Comparison of ENCODE assay signal across 1 cellular context in the genomic region with DNA sequence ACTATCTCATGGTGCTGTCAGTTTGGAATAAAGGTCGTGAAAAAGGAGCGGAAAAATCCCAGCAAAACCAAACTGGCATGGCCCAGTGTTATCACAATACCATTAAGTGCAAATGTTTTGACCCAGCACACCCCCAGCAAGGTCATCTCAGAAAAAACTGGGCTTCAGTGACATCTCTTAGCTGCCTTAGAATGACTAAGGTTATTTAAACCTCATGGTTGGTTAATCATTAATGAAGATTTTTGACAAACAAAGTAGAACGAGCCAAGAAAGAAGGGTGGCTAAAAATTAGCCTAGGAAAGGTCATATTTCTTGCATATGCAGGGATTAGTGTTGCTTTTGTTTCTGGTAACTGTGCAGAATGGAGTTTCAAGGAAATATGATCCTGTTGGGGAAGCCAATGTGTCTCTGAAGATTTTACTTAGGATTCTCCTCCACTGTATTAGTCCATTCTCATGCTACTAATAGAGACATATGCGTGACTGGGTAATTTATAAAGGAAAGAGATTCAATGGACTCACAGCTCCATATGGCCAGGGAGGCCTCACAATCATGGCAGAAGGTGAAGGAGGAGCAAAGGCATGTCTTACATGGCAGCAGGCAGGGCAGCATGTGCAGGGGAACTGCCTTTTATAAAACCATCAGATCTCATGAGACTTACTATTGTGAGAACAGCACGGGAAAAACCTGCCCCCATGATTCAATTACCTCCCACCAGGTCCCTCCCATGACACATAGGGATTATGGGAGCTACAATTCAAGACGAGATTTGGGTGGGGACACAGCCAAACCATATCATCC.
TF ChIP-seq lines count a peak whose summit lies in the region.

No MANE protein-coding gene starts in this region.

TF ChIP-seq in HepG2, 621 proteins besides CTCF, POLR2A, EP300 and RAD21 (continued from another document and continues in another):
- TF ChIP-seq, protein P1, sequence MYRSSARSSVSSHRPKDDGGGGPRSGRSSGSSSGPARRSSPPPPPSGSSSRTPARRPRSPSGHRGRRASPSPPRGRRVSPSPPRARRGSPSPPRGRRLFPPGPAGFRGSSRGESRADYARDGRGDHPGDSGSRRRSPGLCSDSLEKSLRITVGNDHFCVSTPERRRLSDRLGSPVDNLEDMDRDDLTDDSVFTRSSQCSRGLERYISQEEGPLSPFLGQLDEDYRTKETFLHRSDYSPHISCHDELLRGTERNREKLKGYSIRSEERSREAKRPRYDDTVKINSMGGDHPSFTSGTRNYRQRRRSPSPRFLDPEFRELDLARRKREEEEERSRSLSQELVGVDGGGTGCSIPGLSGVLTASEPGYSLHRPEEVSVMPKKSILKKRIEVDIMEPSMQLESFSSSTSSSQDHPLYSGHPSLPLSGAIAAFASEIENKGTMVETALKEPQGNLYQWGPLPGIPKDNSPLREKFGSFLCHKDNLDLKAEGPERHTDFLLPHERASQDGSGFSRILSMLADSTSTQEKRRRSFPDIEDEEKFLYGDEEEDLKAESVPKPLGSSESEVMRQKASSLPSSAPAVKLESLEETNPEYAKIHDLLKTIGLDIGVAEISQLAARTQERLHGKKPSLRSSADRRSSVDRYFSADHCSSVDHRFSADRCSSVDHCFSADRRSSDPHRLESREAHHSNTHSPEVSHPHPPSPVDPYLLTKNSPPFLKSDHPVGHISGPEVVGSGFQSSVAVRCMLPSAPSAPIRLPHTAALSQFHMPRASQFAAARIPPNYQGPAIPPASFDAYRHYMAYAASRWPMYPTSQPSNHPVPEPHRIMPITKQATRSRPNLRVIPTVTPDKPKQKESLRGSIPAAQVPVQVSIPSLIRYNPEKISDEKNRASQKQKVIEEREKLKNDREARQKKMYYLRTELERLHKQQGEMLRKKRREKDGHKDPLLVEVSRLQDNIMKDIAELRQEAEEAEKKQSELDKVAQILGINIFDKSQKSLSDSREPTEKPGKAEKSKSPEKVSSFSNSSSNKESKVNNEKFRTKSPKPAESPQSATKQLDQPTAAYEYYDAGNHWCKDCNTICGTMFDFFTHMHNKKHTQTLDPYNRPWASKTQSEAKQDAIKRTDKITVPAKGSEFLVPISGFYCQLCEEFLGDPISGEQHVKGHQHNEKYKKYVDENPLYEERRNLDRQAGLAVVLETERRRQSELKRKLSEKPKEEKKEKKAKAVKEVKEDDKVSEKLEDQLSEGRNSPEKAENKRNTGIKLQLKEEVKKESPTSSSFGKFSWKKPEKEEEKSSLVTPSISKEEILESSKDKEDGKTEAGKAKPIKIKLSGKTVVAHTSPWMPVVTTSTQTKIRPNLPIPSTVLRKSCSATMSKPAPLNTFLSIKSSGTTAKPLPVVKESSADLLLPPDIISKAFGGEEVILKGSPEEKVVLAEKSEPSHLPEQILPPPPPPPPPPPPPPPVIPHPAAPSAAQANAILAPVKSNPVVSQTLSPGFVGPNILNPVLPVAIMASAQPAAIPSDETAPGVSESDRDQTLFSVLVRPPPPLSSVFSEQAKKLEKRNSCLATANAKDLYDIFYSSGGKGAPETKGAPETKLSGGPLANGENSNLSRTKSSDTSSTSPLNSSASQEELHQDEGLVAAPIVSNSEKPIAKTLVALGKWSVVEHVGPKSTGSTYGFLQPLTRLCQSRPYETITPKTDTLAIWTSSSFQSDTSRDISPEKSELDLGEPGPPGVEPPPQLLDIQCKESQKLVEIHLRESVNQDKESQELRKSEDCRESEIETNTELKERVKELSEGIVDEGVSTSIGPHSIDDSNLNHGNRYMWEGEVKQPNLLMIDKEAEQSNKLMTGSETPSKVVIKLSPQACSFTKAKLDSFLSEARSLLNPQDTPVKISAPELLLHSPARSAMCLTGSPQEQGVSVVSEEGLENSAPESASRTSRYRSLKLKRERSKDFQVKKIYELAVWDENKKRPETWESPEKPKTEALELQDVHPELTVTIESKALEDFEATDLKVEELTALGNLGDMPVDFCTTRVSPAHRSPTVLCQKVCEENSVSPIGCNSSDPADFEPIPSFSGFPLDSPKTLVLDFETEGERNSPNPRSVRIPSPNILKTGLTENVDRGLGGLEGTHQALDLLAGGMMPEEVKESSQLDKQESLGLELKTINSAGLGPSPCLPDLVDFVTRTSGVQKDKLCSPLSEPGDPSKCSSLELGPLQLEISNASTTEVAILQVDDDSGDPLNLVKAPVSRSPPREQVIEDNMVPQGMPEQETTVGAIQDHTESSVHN (CRISPR knock-in tag; IDR thresholded peaks at IDR 0.05) = no peak
- TF ChIP-seq, protein P2, sequence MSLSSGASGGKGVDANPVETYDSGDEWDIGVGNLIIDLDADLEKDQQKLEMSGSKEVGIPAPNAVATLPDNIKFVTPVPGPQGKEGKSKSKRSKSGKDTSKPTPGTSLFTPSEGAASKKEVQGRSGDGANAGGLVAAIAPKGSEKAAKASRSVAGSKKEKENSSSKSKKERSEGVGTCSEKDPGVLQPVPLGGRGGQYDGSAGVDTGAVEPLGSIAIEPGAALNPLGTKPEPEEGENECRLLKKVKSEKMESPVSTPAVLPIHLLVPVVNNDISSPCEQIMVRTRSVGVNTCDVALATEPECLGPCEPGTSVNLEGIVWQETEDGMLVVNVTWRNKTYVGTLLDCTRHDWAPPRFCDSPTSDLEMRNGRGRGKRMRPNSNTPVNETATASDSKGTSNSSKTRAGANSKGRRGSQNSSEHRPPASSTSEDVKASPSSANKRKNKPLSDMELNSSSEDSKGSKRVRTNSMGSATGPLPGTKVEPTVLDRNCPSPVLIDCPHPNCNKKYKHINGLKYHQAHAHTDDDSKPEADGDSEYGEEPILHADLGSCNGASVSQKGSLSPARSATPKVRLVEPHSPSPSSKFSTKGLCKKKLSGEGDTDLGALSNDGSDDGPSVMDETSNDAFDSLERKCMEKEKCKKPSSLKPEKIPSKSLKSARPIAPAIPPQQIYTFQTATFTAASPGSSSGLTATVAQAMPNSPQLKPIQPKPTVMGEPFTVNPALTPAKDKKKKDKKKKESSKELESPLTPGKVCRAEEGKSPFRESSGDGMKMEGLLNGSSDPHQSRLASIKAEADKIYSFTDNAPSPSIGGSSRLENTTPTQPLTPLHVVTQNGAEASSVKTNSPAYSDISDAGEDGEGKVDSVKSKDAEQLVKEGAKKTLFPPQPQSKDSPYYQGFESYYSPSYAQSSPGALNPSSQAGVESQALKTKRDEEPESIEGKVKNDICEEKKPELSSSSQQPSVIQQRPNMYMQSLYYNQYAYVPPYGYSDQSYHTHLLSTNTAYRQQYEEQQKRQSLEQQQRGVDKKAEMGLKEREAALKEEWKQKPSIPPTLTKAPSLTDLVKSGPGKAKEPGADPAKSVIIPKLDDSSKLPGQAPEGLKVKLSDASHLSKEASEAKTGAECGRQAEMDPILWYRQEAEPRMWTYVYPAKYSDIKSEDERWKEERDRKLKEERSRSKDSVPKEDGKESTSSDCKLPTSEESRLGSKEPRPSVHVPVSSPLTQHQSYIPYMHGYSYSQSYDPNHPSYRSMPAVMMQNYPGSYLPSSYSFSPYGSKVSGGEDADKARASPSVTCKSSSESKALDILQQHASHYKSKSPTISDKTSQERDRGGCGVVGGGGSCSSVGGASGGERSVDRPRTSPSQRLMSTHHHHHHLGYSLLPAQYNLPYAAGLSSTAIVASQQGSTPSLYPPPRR (CRISPR knock-in tag; IDR thresholded peaks at IDR 0.05; ENCODE audit: borderline replicate concordance) = peak; percentile 76; the same call in 1 of the 2 replicates
- no peak for TF ChIP-seq ZFP1 (CRISPR knock-in tag; IDR thresholded peaks at IDR 0.05)
- TF ChIP-seq, protein P3, sequence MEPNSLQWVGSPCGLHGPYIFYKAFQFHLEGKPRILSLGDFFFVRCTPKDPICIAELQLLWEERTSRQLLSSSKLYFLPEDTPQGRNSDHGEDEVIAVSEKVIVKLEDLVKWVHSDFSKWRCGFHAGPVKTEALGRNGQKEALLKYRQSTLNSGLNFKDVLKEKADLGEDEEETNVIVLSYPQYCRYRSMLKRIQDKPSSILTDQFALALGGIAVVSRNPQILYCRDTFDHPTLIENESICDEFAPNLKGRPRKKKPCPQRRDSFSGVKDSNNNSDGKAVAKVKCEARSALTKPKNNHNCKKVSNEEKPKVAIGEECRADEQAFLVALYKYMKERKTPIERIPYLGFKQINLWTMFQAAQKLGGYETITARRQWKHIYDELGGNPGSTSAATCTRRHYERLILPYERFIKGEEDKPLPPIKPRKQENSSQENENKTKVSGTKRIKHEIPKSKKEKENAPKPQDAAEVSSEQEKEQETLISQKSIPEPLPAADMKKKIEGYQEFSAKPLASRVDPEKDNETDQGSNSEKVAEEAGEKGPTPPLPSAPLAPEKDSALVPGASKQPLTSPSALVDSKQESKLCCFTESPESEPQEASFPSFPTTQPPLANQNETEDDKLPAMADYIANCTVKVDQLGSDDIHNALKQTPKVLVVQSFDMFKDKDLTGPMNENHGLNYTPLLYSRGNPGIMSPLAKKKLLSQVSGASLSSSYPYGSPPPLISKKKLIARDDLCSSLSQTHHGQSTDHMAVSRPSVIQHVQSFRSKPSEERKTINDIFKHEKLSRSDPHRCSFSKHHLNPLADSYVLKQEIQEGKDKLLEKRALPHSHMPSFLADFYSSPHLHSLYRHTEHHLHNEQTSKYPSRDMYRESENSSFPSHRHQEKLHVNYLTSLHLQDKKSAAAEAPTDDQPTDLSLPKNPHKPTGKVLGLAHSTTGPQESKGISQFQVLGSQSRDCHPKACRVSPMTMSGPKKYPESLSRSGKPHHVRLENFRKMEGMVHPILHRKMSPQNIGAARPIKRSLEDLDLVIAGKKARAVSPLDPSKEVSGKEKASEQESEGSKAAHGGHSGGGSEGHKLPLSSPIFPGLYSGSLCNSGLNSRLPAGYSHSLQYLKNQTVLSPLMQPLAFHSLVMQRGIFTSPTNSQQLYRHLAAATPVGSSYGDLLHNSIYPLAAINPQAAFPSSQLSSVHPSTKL (CRISPR knock-in tag; IDR thresholded peaks at IDR 0.05) = peak; percentile 86
- no peak for TF ChIP-seq MTF1 (CRISPR knock-in tag; IDR thresholded peaks at IDR 0.05)
- TF ChIP-seq NR2F1 (CRISPR knock-in tag; IDR thresholded peaks at IDR 0.05) = peak; percentile 48 to 62; a peak in 3 of 4 replicates
- no peak for TF ChIP-seq NFE2L1 (CRISPR knock-in tag; IDR thresholded peaks at IDR 0.05; ENCODE audit: borderline replicate concordance)
- TF ChIP-seq, protein P4, sequence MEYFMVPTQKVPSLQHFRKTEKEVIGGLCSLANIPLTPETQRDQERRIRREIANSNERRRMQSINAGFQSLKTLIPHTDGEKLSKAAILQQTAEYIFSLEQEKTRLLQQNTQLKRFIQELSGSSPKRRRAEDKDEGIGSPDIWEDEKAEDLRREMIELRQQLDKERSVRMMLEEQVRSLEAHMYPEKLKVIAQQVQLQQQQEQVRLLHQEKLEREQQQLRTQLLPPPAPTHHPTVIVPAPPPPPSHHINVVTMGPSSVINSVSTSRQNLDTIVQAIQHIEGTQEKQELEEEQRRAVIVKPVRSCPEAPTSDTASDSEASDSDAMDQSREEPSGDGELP (IDR thresholded peaks at IDR 0.05; ENCODE audit: borderline replicate concordance, low read depth) = no peak
- TF ChIP-seq ZNF367 (CRISPR knock-in tag; IDR thresholded peaks at IDR 0.05; ENCODE audit: borderline replicate concordance) = no peak
- TF ChIP-seq RCOR2 (CRISPR knock-in tag; IDR thresholded peaks at IDR 0.05) = 0 out of 2 replicates have a peak, but pooled peaks have one; percentile 24
- TF ChIP-seq, protein P5, sequence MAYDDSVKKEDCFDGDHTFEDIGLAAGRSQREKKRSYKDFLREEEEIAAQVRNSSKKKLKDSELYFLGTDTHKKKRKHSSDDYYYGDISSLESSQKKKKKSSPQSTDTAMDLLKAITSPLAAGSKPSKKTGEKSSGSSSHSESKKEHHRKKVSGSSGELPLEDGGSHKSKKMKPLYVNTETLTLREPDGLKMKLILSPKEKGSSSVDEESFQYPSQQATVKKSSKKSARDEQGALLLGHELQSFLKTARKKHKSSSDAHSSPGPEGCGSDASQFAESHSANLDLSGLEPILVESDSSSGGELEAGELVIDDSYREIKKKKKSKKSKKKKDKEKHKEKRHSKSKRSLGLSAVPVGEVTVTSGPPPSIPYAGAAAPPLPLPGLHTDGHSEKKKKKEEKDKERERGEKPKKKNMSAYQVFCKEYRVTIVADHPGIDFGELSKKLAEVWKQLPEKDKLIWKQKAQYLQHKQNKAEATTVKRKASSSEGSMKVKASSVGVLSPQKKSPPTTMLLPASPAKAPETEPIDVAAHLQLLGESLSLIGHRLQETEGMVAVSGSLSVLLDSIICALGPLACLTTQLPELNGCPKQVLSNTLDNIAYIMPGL (CRISPR knock-in tag; IDR thresholded peaks at IDR 0.05; ENCODE audit: borderline replicate concordance in 1 of 2, low read depth in 1 of 2) = 0 out of 4 replicates have a peak, but pooled peaks of 1 of the 2 experiments have one; percentile 17
- TF ChIP-seq ZMAT3 (CRISPR knock-in tag; conservative IDR thresholded peaks at IDR 0.05) = no peak
- TF ChIP-seq EHMT2 (IDR thresholded peaks at IDR 0.05; ENCODE audit: borderline replicate concordance, low read depth, low read length) = 0 out of 2 replicates have a peak, but pooled peaks have one; percentile 29
- TF ChIP-seq DNMT1 (CRISPR knock-in tag; IDR thresholded peaks at IDR 0.05) = no peak
- no peak for TF ChIP-seq ZNF317 (CRISPR knock-in tag; IDR thresholded peaks at IDR 0.05)
- TF ChIP-seq TSC22D2 (CRISPR knock-in tag; IDR thresholded peaks at IDR 0.05; ENCODE audit: borderline replicate concordance) = no peak
- no peak for TF ChIP-seq ZNF224 (CRISPR knock-in tag; IDR thresholded peaks at IDR 0.05)
- no peak for TF ChIP-seq ZZZ3 (CRISPR knock-in tag; IDR thresholded peaks at IDR 0.05; ENCODE audit: borderline replicate concordance)
- TF ChIP-seq, protein P6, sequence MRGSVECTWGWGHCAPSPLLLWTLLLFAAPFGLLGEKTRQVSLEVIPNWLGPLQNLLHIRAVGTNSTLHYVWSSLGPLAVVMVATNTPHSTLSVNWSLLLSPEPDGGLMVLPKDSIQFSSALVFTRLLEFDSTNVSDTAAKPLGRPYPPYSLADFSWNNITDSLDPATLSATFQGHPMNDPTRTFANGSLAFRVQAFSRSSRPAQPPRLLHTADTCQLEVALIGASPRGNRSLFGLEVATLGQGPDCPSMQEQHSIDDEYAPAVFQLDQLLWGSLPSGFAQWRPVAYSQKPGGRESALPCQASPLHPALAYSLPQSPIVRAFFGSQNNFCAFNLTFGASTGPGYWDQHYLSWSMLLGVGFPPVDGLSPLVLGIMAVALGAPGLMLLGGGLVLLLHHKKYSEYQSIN (CRISPR knock-in tag; IDR thresholded peaks at IDR 0.05; ENCODE audit: borderline replicate concordance) = no peak
- TF ChIP-seq FIP1L1 (IDR thresholded peaks at IDR 0.05; ENCODE audit: borderline replicate concordance, insufficient read depth, low read depth, low read length) = no peak
- TF ChIP-seq SAP130 (CRISPR knock-in tag; IDR thresholded peaks at IDR 0.05; ENCODE audit: low read depth) = peak; percentile 72
- TF ChIP-seq ZBTB20 (CRISPR knock-in tag; IDR thresholded peaks at IDR 0.05; ENCODE audit: borderline replicate concordance, low read depth) = no peak
- TF ChIP-seq, protein P7, sequence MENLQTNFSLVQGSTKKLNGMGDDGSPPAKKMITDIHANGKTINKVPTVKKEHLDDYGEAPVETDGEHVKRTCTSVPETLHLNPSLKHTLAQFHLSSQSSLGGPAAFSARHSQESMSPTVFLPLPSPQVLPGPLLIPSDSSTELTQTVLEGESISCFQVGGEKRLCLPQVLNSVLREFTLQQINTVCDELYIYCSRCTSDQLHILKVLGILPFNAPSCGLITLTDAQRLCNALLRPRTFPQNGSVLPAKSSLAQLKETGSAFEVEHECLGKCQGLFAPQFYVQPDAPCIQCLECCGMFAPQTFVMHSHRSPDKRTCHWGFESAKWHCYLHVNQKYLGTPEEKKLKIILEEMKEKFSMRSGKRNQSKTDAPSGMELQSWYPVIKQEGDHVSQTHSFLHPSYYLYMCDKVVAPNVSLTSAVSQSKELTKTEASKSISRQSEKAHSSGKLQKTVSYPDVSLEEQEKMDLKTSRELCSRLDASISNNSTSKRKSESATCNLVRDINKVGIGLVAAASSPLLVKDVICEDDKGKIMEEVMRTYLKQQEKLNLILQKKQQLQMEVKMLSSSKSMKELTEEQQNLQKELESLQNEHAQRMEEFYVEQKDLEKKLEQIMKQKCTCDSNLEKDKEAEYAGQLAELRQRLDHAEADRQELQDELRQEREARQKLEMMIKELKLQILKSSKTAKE (CRISPR knock-in tag; IDR thresholded peaks at IDR 0.05; ENCODE audit: borderline replicate concordance) = no peak
- TF ChIP-seq ZNF251 (CRISPR knock-in tag; IDR thresholded peaks at IDR 0.05) = no peak
- no peak for TF ChIP-seq MAF1 (CRISPR knock-in tag; IDR thresholded peaks at IDR 0.05; ENCODE audit: borderline replicate concordance)
- no peak for TF ChIP-seq PLRG1 (conservative IDR thresholded peaks at IDR 0.05)
- TF ChIP-seq ELF1 (CRISPR knock-in tag; IDR thresholded peaks at IDR 0.05) = no peak
- no peak for TF ChIP-seq ZNF678 (CRISPR knock-in tag; IDR thresholded peaks at IDR 0.05)
